Comparison of ENCODE assay signal across 16 cellular contexts in the genomic region with DNA sequence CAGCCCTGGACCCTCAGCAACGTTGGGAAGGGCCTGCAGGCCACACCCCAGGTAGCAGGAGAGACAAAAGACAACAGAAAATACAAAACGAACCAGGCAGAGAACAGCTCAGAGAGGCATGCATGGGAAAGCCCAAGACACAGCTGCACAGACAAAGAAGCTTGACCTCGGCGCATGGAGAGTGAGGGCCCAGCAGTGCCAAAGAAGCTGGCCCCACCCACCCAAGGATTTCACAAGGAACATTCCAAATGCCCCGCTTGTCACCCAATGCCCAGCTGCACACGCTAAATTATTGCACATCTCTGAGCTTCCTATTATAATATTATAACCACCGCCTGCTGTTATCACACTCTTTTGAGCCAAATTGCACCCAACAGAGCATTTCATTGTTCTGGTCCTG.
"Had no signal": no experiment of that assay in that cellular context is flagged by ENCODE, and none has a peak within 500 bp of the region (broad histone marks: within the 10 kb centered on the region; RNA-seq: fewer than 3 reads in every experiment).

No MANE protein-coding gene starts in this region.

- H3K36me3 ChIP-seq: ovary, prostate gland had no signal

- H3K36me3 Mint-ChIP-seq: activated naive CD4-positive, alpha-beta T cell treated with anti-CD3 and anti-CD28 coated beads, Interleukin-2, amount 50 U/mL, for 24 hours; natural killer cell; WTC11 had no signal

- H3K4me3 ChIP-seq: body of pancreas, ovary, prostate gland had no signal

- H3K27me3 Mint-ChIP-seq: activated naive CD4-positive, alpha-beta T cell treated with anti-CD3 and anti-CD28 coated beads, Interleukin-2, amount 50 U/mL, for 24 hours had no signal

- H3K4me1 ChIP-seq: prostate gland had no signal

- H3K9me3 ChIP-seq: body of pancreas, ovary, prostate gland had no signal

- H3K9me3 Mint-ChIP-seq: activated naive CD4-positive, alpha-beta T cell treated with anti-CD3 and anti-CD28 coated beads, Interleukin-2, amount 50 U/mL, for 24 hours; natural killer cell; WTC11 had no signal

- H3K27me3 ChIP-seq: body of pancreas, ovary had no signal

- DNase-seq: activated gamma-delta T cell treated with Interleukin-2 at 50 U/mL for 16 hours; activated T-cell treated with anti-CD3 and anti-CD28 coated beads, Interleukin-2, amount 50 U/mL, for 1 hour; anterior cingulate cortex; body of pancreas; caudate nucleus; effector memory CD4-positive, alpha-beta T cell; glutamatergic neuron; hypothalamus; natural killer cell; ovary; stimulated activated CD4-positive, alpha-beta T cell treated with anti-CD3 and anti-CD28 coated beads, Interleukin-4, amount 100 ng/mL, for 24 hours; stimulated activated naive CD8-positive, alpha-beta T cell treated with anti-CD3 and anti-CD28 coated beads, Interleukin-15, Interleukin-2, amounts not matched to agents 100 U/mL and 50 U/mL, for 24 hours; T-helper 9 cell had no signal

- H3K27ac ChIP-seq: body of pancreas, ovary, prostate gland had no signal

- H3K27ac Mint-ChIP-seq: activated naive CD4-positive, alpha-beta T cell treated with anti-CD3 and anti-CD28 coated beads, Interleukin-2, amount 50 U/mL, for 24 hours; WTC11 had no signal

- H3K4me3 Mint-ChIP-seq: activated naive CD4-positive, alpha-beta T cell treated with anti-CD3 and anti-CD28 coated beads, Interleukin-2, amount 50 U/mL, for 24 hours; natural killer cell; WTC11 had no signal
